Comparison of ENCODE assay signal across 10 cellular contexts in genomic region chr7:98249106-98249505, GRCh38. TPM values are rescaled to one million over a fixed set of nuclear protein-coding genes. Genes with fewer than 3 reads are reported as not detected.
DNase-seq lines count a peak whose midpoint lies in the region; ATAC-seq lines count a peak whose summit lies in the region.
"Had no signal": no experiment of that assay in that cellular context is flagged by ENCODE, and none has a peak within 500 bp of the region (broad histone marks: within the 10 kb centered on the region; RNA-seq: fewer than 3 reads in every experiment).

No MANE protein-coding gene starts in this region.

- peaks cover 66 to 84% (median 75%) of the 10 kb centered on the region in 10 experiments for H3K4me1 ChIP-seq in BLaER1 treated with 17β-estradiol and CSF1 and Interleukin-3, amounts not matched to agents 10 nM and 100 nM

- no peaks in the 10 kb centered on the region for H3K27me3 ChIP-seq in BLaER1 treated with 17β-estradiol and CSF1 and Interleukin-3, amounts not matched to agents 10 nM and 100 nM
- no peaks in the 10 kb centered on the region for H3K27me3 ChIP-seq in H7 (ENCODE audit: control insufficient read depth, insufficient read depth, low read length)

- no peaks in the 10 kb centered on the region for H3K9me3 ChIP-seq in BLaER1 treated with 17β-estradiol and CSF1 and Interleukin-3, amounts not matched to agents 10 nM and 100 nM (replicated peaks in 1 of 11)

- POLR2A ChIA-PET in activated CD8-positive, alpha-beta T cell treated with anti-CD3 and anti-CD28 coated beads, Interleukin-2, amount 10 ng/mL, durations not matched to agents 7 days and 5 days (lab: Charles Lee) = interaction anchor here (0.6 to 1.5 kb wide), 5 partner anchors 23 to 630 kb away, joined by 3 to 5 read pairs (median 3); partner anchors contain the start of gene BRI3

- peaks cover 24% of the 10 kb centered on the region for H3K36me3 Mint-ChIP-seq in activated CD8-positive, alpha-beta T cell treated with anti-CD3 and anti-CD28 coated beads, Interleukin-2, amount 10 ng/mL, durations not matched to agents 7 days and 5 days (ENCODE audit: low read depth)

- peaks cover 0 to 28% (median 18%) of the 10 kb centered on the region in 11 experiments; a peak in 16 of 22 replicates for H4K20me1 ChIP-seq in BLaER1 treated with 17β-estradiol and CSF1 and Interleukin-3, amounts not matched to agents 10 nM and 100 nM

- H3K27ac Mint-ChIP-seq in activated CD8-positive, alpha-beta T cell treated with anti-CD3 and anti-CD28 coated beads, Interleukin-2, amount 10 ng/mL, durations not matched to agents 7 days and 5 days = peak overlapping the region; percentile 98

- H3K27me3 Mint-ChIP-seq in activated CD8-positive, alpha-beta T cell treated with anti-CD3 and anti-CD28 coated beads, Interleukin-2, amount 10 ng/mL, durations not matched to agents 7 days and 5 days (ENCODE audit: low read depth) = no peaks in the 10 kb centered on the region

- CTCF ChIA-PET in activated CD8-positive, alpha-beta T cell treated with anti-CD3 and anti-CD28 coated beads, Interleukin-2, amount 10 ng/mL, durations not matched to agents 7 days and 5 days (lab: Charles Lee) = no interaction called here

- in situ Hi-C loops in G401 (cut with HindIII; ENCODE audit: low sequenced_read_pairs) = no loop called here

- H3K27ac ChIP-seq in BLaER1 treated with 17β-estradiol and CSF1 and Interleukin-3, amounts not matched to agents 10 nM and 100 nM = peak overlapping the region in 10 of 11 experiments; percentile 34 to 76 (median 60); a peak in 20 of 22 replicates

- H3K4me3 ChIP-seq in BLaER1 treated with 17β-estradiol and CSF1 and Interleukin-3, amounts not matched to agents 10 nM and 100 nM = no peak overlapping the region; a peak in 1 of 20 replicates
- H3K4me3 ChIP-seq in H7 (ENCODE audit: insufficient read depth, low read depth, low read length) = no peak overlapping the region

- H3K9me3 Mint-ChIP-seq in activated CD8-positive, alpha-beta T cell treated with anti-CD3 and anti-CD28 coated beads, Interleukin-2, amount 10 ng/mL, durations not matched to agents 7 days and 5 days (ENCODE audit: insufficient read depth) = no peaks in the 10 kb centered on the region

- no peak for ATAC-seq in activated CD8-positive, alpha-beta T cell treated with anti-CD3 and anti-CD28 coated beads, Interleukin-2, amount 10 ng/mL, durations not matched to agents 7 days and 5 days
- ATAC-seq in HG03442 (IDR thresholded peaks at IDR 0.05; ENCODE audit: unreplicated experiment) = no peak
- ATAC-seq in HG03135 (IDR thresholded peaks at IDR 0.05; ENCODE audit: unreplicated experiment) = no peak

- H3K9ac ChIP-seq in BLaER1 treated with 17β-estradiol and CSF1 and Interleukin-3, amounts not matched to agents 10 nM and 100 nM = peak overlapping the region in 4 of 11 experiments; percentile 11 to 34 (median 16); a peak in 4 of 22 replicates

- H3K4me2 ChIP-seq in BLaER1 treated with 17β-estradiol and CSF1 and Interleukin-3, amounts not matched to agents 10 nM and 100 nM = peak overlapping the region; percentile 45 to 100 (median 98)

- DNase-seq in H7 (peak; percentile 38), lung microvascular endothelial cell (ENCODE audit: low read depth in 2 of 2) (peak; percentile 58 to 73), G401 (ENCODE audit: low spot score) (no peak), NCI-H524 treated with DMSO at 0.1 percent for 48 hours (lab: John Stamatoyannopoulos, UW) (no peak)
- DNase-seq in activated CD8-positive, alpha-beta T cell treated with anti-CD3 and anti-CD28 coated beads, Interleukin-2, amount 10 ng/mL, durations not matched to agents 7 days and 5 days = no peak
- DNase-seq: hippocampal formation, NCI-H1694 had no signal

- H3K36me3 ChIP-seq in BLaER1 treated with 17β-estradiol and CSF1 and Interleukin-3, amounts not matched to agents 10 nM and 100 nM = peaks cover 3 to 34% (median 19%) of the 10 kb centered on the region in 11 experiments; a peak in 18 of 22 replicates
- H3K36me3 ChIP-seq in H7 (replicated peaks; ENCODE audit: control insufficient read depth, insufficient read depth, low read length) = no peaks in the 10 kb centered on the region

- peak overlapping the region; percentile 39 for H3K4me3 Mint-ChIP-seq in activated CD8-positive, alpha-beta T cell treated with anti-CD3 and anti-CD28 coated beads, Interleukin-2, amount 10 ng/mL, durations not matched to agents 7 days and 5 days

- peaks cover 50% of the 10 kb centered on the region for H3K4me1 Mint-ChIP-seq in activated CD8-positive, alpha-beta T cell treated with anti-CD3 and anti-CD28 coated beads, Interleukin-2, amount 10 ng/mL, durations not matched to agents 7 days and 5 days (ENCODE audit: low read depth)

RNA-seq across cellular contexts. Expression of gene TECPR1, which starts 2.9 kb away (rescaled TPM):
- total RNA-seq in H7 (2014; rRNA removed; shearing (Covaris generic)) = 12.7 and 13.7 TPM in 2 replicates
- 10 to 100 TPM; 49.3 to 55.9 TPM for total RNA-seq in activated CD8-positive, alpha-beta T cell treated with anti-CD3 and anti-CD28 coated beads, Interleukin-2, amount 10 ng/mL, durations not matched to agents 7 days and 5 days
- 55.4 and 64.7 TPM in 2 replicates for total RNA-seq in lung microvascular endothelial cell
- total RNA-seq in G401 (2014; rRNA removed; shearing (Covaris generic)) = 13.6 and 53.5 TPM in 2 replicates

RNA-seq across cellular contexts. Expression of gene BRI3, which starts 32.4 kb away (rescaled TPM):
- total RNA-seq in H7 (2014; rRNA removed; shearing (Covaris generic)) = 32.8 and 41.7 TPM in 2 replicates
- 10 to 100 TPM; 35.0 to 35.5 TPM for total RNA-seq in activated CD8-positive, alpha-beta T cell treated with anti-CD3 and anti-CD28 coated beads, Interleukin-2, amount 10 ng/mL, durations not matched to agents 7 days and 5 days
- total RNA-seq in lung microvascular endothelial cell = 47.5 and 68.5 TPM in 2 replicates
- 87.6 and 99.9 TPM in 2 replicates for total RNA-seq in G401 (2014; rRNA removed; shearing (Covaris generic))

RNA-seq across cellular contexts. Expression of gene BHLHA15, which starts 37.9 kb away (rescaled TPM):
- total RNA-seq in H7 (2014; rRNA removed; shearing (Covaris generic)) = 0.90 and 2.8 TPM in 2 replicates
- total RNA-seq in activated CD8-positive, alpha-beta T cell treated with anti-CD3 and anti-CD28 coated beads, Interleukin-2, amount 10 ng/mL, durations not matched to agents 7 days and 5 days = not detected
- 0.20 and 0.44 TPM in 2 replicates for total RNA-seq in lung microvascular endothelial cell
- total RNA-seq in G401 (2014; rRNA removed; shearing (Covaris generic)) = 0.37 TPM in 1 of 2 replicates, not detected in the other

Comparison
In these comparisons a context has a peak if more than half of its experiments do, and no peak if none do; other contexts are left out.
1. DNase-seq: peak in H7 (single experiment) and lung microvascular endothelial cell (2 of 2); none in activated CD8-positive, alpha-beta T cell treated with anti-CD3 and anti-CD28 coated beads, Interleukin-2, amount 10 ng/mL, durations not matched to agents 7 days and 5 days (single experiment), G401 (single experiment) and NCI-H524 treated with DMSO at 0.1 percent for 48 hours (single experiment).